ENCODE assay signal across 8 cellular contexts in genomic region chr1:234610582-234611152, GRCh38. TPM values are rescaled to one million over a fixed set of nuclear protein-coding genes. Genes with fewer than 3 reads are reported as not detected.
DNase-seq lines count a peak whose midpoint lies in the region; ATAC-seq, FAIRE-seq and TF ChIP-seq lines count a peak whose summit lies in the region.

No MANE protein-coding gene starts in this region.

- peak overlapping the region; percentile 98 to 100 (median 99) for H3K27ac Mint-ChIP-seq in CD14-positive monocyte

- peaks cover 5 to 13% of the 10 kb centered on the region in 2 experiments for H3K36me3 ChIP-seq in HepG2 (replicated peaks in 1 of 2; ENCODE audit: control insufficient read depth in 1 of 2, insufficient read depth in 2 of 2, low read length in 2 of 2)

- H3K36me3 Mint-ChIP-seq in CD14-positive monocyte: peaks cover 26 to 27% of the 10 kb centered on the region in 2 donors

- under 1% methylated on average over 20 of the region's 65 CpGs for WGBS in HepG2 (ENCODE audit: low lambda C conversion rate)

- H3K27me3 Mint-ChIP-seq in CD14-positive monocyte (ENCODE audit: low read depth in 3 of 3): no peaks in the 10 kb centered on the region

- H4K20me1 ChIP-seq in HepG2 (ENCODE audit: insufficient read depth, low read length): 0 out of 2 replicates have a peak, but pooled peaks cover under 1% of the 10 kb centered on the region

- TF ChIP-seq POLR2A in HepG2 (IDR thresholded peaks at IDR 0.05; ENCODE audit: insufficient read depth in 1 of 2, low read depth in 2 of 2, low read length in 2 of 2): peak in 1 of 2 experiments; percentile 82; a peak in 2 of 4 replicates

- H3K79me2 ChIP-seq in HepG2 (ENCODE audit: insufficient read depth, low read length): peaks cover 33% of the 10 kb centered on the region

- H2AFZ ChIP-seq in HepG2 (ENCODE audit: low read length): no peak overlapping the region

- peak overlapping the region; percentile 90 to 92 for H3K4me3 Mint-ChIP-seq in CD14-positive monocyte

- TF ChIP-seq EP300 in HepG2 (IDR thresholded peaks at IDR 0.05; ENCODE audit: low read depth in 2 of 2, low read length in 2 of 2): 0 out of 4 replicates have a peak, but pooled peaks of 1 of the 2 experiments have one; percentile 16
- peak; percentile 2; the same call in 1 of the 2 replicates for TF ChIP-seq EP300 in HepG2 (CRISPR knock-in tag; IDR thresholded peaks at IDR 0.05; ENCODE audit: borderline replicate concordance)

- DNase-seq in CD14-positive monocyte (ENCODE audit: low spot score) (peak; percentile 97), NCI-H774 (lab: John Stamatoyannopoulos, UW) (peak; percentile 94), dedifferentiated amniotic fluid mesenchymal stem cell (ENCODE audit: extremely low spot score) (peak; percentile 93), HepG2 (ENCODE audit: low spot score) (peak; percentile 90)
- DNase-seq in activated CD4-positive, alpha-beta T cell treated with anti-CD3 and anti-CD28 coated beads, Interleukin-2, amount 50 U/mL, for 4 hours: peak; percentile 84 to 87
- DNase-seq in stimulated activated CD4-positive, alpha-beta T cell treated with anti-CD3 and anti-CD28 coated beads, Interleukin-2, amount 100 ng/mL, for 48 hours: peak; percentile 85 to 88

- no peaks in the 10 kb centered on the region for H3K9me3 ChIP-seq in HepG2 (ENCODE audit: low read length)

- H3K27ac ChIP-seq in HepG2 (ENCODE audit: extremely low read length, insufficient read depth, low read length): peak overlapping the region; percentile 99

- peaks cover 31% of the 10 kb centered on the region for H3K4me1 Mint-ChIP-seq in CD14-positive monocyte

- FAIRE-seq in HepG2 (lab: Jason Lieb, UNC): no peak

- no peak; the same call in 1 of the 2 replicates for TF ChIP-seq RAD21 in HepG2 (CRISPR knock-in tag; IDR thresholded peaks at IDR 0.05)

- peaks cover 0 to 7% (median 0%) of the 10 kb centered on the region in 7 donors for H3K9me3 Mint-ChIP-seq in CD14-positive monocyte

- no peaks in the 10 kb centered on the region; a peak in 2 of 5 replicates for H3K27me3 ChIP-seq in HepG2 (ENCODE audit: control insufficient read depth in 1 of 2, insufficient read depth in 2 of 2, low read length in 2 of 2)

- BruUV-seq in HepG2 (replicated peaks; lab: Mats Ljungman, UMichigan): no TSS peak

- peaks cover 48% of the 10 kb centered on the region for H3K4me1 ChIP-seq in HepG2 (ENCODE audit: insufficient read depth, low read length)

- peak overlapping the region; percentile 35 to 71 (median 40) for H3K4me3 ChIP-seq in HepG2 (replicated peaks in 1 of 3; ENCODE audit: insufficient read depth in 1 of 3, low read depth in 2 of 3, low read length in 3 of 3)

- intact Hi-C loops in CD14-positive monocyte (cut with micrococcal nuclease) (loop anchor here (5.0 kb wide), 7 partner anchors 47 to 467 kb away; no protein-coding TSS in a partner anchor), HepG2 (cut with micrococcal nuclease; ENCODE audit: unreplicated experiment) (loop anchor here (5.0 kb wide), 1 partner anchor 72 kb away; no protein-coding TSS in a partner anchor)

- in situ Hi-C loops in HepG2 (cut with HindIII; ENCODE audit: extremely low pct_ligation_motif_present, low pct_unique_long_range_greater_than_20kb): loop anchor here (5.0 kb wide), 4 partner anchors 107 to 462 kb away; no protein-coding TSS in a partner anchor

- CTCF ChIA-PET in HepG2 (lab: Yijun Ruan, JAX; ENCODE audit: low intra/inter-chr PET ratio, low total read pairs): no interaction called here

- POLR2A ChIA-PET in HepG2 (lab: Yijun Ruan, JAX): interaction anchor here (0.6 to 9.7 kb wide), 51 partner anchors 10 to 518 kb away, joined by 3 to 1137 read pairs (median 11); no protein-coding TSS in a partner anchor

- peak; percentile 47 for ATAC-seq in GM19395 (IDR thresholded peaks at IDR 0.05; ENCODE audit: unreplicated experiment)
- peak; percentile 46 for ATAC-seq in HG03521 (IDR thresholded peaks at IDR 0.05; ENCODE audit: unreplicated experiment)
- peak; percentile 56 for ATAC-seq in HepG2

- TF ChIP-seq CTCF in CD14-positive monocyte (IDR thresholded peaks at IDR 0.05) (no peak), HepG2 (CRISPR knock-in tag; IDR thresholded peaks at IDR 0.05) (peak; percentile 31)

- H3K4me2 ChIP-seq in HepG2 (ENCODE audit: low read depth, low read length): peak overlapping the region; percentile 99

- peak overlapping the region; percentile 98 for H3K9ac ChIP-seq in HepG2 (ENCODE audit: insufficient read depth, low read depth, low read length)

TF ChIP-seq in HepG2, 621 proteins besides CTCF, POLR2A, EP300 and RAD21 (continues in another document):
- peak; percentile 91 for TF ChIP-seq SALL1 (CRISPR knock-in tag; IDR thresholded peaks at IDR 0.05)
- TF ChIP-seq AFF4 (CRISPR knock-in tag; IDR thresholded peaks at IDR 0.05): no peak; the same call in none of the 2 replicates
- TF ChIP-seq SMAD9 (CRISPR knock-in tag; IDR thresholded peaks at IDR 0.05): no peak
- TF ChIP-seq TBP (CRISPR knock-in tag; IDR thresholded peaks at IDR 0.05): no peak
- peak; percentile 85 for TF ChIP-seq ZBTB43 (CRISPR knock-in tag; conservative IDR thresholded peaks at IDR 0.05)
- peak; percentile 25; the same call in 1 of the 2 replicates for TF ChIP-seq SOX5 (CRISPR knock-in tag; IDR thresholded peaks at IDR 0.05; ENCODE audit: borderline replicate concordance)

RNA-seq across cellular contexts. Expression of gene IRF2BP2, which starts 0.7 kb away (rescaled TPM):
- 10 to 100 TPM; 22.4 to 22.6 TPM for polyA plus RNA-seq in CD14-positive monocyte
- 127 and 147 TPM in 2 replicates for total RNA-seq in HepG2 (2016; rRNA removed; fragmentation: Illumina TruSeq; extraction: Trizol)
- total RNA-seq in HepG2 (2016; cell fraction: cytosol; rRNA removed; fragmentation: Illumina TruSeq; extraction: Trizol; ENCODE audit: low read depth): 25.1 and 26.8 TPM in 2 replicates
- total RNA-seq in HepG2 (2016; cell fraction: insoluble cytoplasmic fraction; rRNA removed; fragmentation: Illumina TruSeq; extraction: Trizol): 104 and 154 TPM in 2 replicates
- total RNA-seq in HepG2 (2016; cell fraction: membrane; rRNA removed; fragmentation: Illumina TruSeq; extraction: Trizol): 85.2 and 85.5 TPM in 2 replicates
- 132 and 141 TPM in 2 replicates for total RNA-seq in HepG2 (2016; cell fraction: nucleus; rRNA removed; fragmentation: Illumina TruSeq; extraction: Trizol)
- 140 and 180 TPM in 2 replicates for polyA plus RNA-seq in HepG2 (2011; rRNA removed)
- polyA plus RNA-seq in HepG2 (2011; cell fraction: cytosol; rRNA removed): 82.1 and 111 TPM in 2 replicates
- 491 and 557 TPM in 2 replicates for polyA plus RNA-seq in HepG2 (2011; cell fraction: nucleus; rRNA removed)
- 136 and 153 TPM in 2 replicates for polyA plus RNA-seq in HepG2 (2012)
- 22.4 and 23.1 TPM in 2 replicates for polyA plus RNA-seq in HepG2 (2016; cell fraction: cytosol; fragmentation: Illumina TruSeq; extraction: Trizol; ENCODE audit: low read depth)
- polyA plus RNA-seq in HepG2 (2016; cell fraction: insoluble cytoplasmic fraction; fragmentation: Illumina TruSeq; extraction: Trizol; ENCODE audit: low read depth): 127 and 168 TPM in 2 replicates
- 58.5 and 65.6 TPM in 2 replicates for polyA plus RNA-seq in HepG2 (2016; cell fraction: membrane; fragmentation: Illumina TruSeq; extraction: Trizol; ENCODE audit: low read depth)
- 293 and 322 TPM in 2 replicates for polyA plus RNA-seq in HepG2 (2016; cell fraction: nucleus; fragmentation: Illumina TruSeq; extraction: Trizol; ENCODE audit: insufficient read depth, low read depth)
- polyA minus RNA-seq in HepG2 (2011; rRNA and poly(A)+ RNA removed; ENCODE audit: low replicate concordance): 43.4 and 196 TPM in 2 replicates
- polyA minus RNA-seq in HepG2 (2011; cell fraction: cytosol; rRNA and poly(A)+ RNA removed): 155 and 170 TPM in 2 replicates
- polyA minus RNA-seq in HepG2 (2011; cell fraction: nucleus; rRNA and poly(A)+ RNA removed): 115 and 118 TPM in 2 replicates

Comparison
In these comparisons a context has a peak if more than half of its experiments do, and no peak if none do; other contexts are left out.
1. Peak in every context shown above with its lines: DNase-seq, ATAC-seq, H3K4me3 ChIP-seq and H3K27ac ChIP-seq.